In genomic region chr13:61255035-61255796, GRCh38 we compare ENCODE assay signal across 9 cellular contexts.
DNase-seq lines count a peak whose midpoint lies in the region; ATAC-seq and TF ChIP-seq lines count a peak whose summit lies in the region.
"Had no signal": no experiment of that assay in that cellular context is flagged by ENCODE, and none has a peak within 500 bp of the region (broad histone marks: within the 10 kb centered on the region; RNA-seq: fewer than 3 reads in every experiment).

No MANE protein-coding gene starts in this region.

- ATAC-seq in PC-3 (no peak), GM21576 (IDR thresholded peaks at IDR 0.05; ENCODE audit: unreplicated experiment) (no peak)

- intact Hi-C loops in PC-3 (cut with micrococcal nuclease): loop anchor here (10.0 kb wide), 2 partner anchors 130 to 320 kb away; no protein-coding TSS in a partner anchor
- intact Hi-C loops in spleen (cut with DNase I; ENCODE audit: low total_unique reads): no loop called here

- H3K27ac ChIP-seq in C4-2B (no peak overlapping the region), PC-3 (ENCODE audit: low read length) (no peak overlapping the region), spleen (no peak overlapping the region)

- POLR2A ChIA-PET in PC-3 (lab: Charles Lee; ENCODE audit: unreplicated experiment): no interaction called here

- H4K20me1 ChIP-seq in PC-3 (ENCODE audit: low read length): no peaks in the 10 kb centered on the region

- H3K9me2 ChIP-seq in PC-3 (replicated peaks; ENCODE audit: low read length): no peaks in the 10 kb centered on the region

- no peaks in the 10 kb centered on the region for H3F3A ChIP-seq in PC-3 (ENCODE audit: low read length, unreplicated experiment)

- WGBS in spleen, 5 donors: 61 to 76% (median 67%) methylated on average over 4 of the region's 4 CpGs

- DNase-seq in HAP-1 (ENCODE audit: low spot score in 2 of 2) (peak; percentile 32 to 58), PC-3 (peak; percentile 40), fibroblast of pulmonary artery (ENCODE audit: low read depth) (peak; percentile 26), NCI-H2196 treated with DMSO at 0.1 percent for 48 hours (lab: John Stamatoyannopoulos, UW; ENCODE audit: unreplicated experiment) (no peak), spleen (no peak)
- DNase-seq in stimulated activated CD4-positive, alpha-beta T cell treated with anti-CD3 and anti-CD28 coated beads, Interleukin-4, amount 100 ng/mL, for 1 hour: no peak
- DNase-seq: DMS153 had no signal

- TF ChIP-seq CTCF in C4-2B (conservative IDR thresholded peaks at IDR 0.05) (peak; percentile 51), PC-3 (conservative IDR thresholded peaks at IDR 0.05; ENCODE audit: low read depth, low read length) (peak; percentile 47), fibroblast of pulmonary artery (IDR thresholded peaks at IDR 0.05; ENCODE audit: low read length, missing control alignments) (peak; percentile 30), spleen (IDR thresholded peaks at IDR 0.05 in 8 of 11, conservative IDR thresholded peaks at IDR 0.05 in 3 of 11) (no peak)

- H3K4me1 ChIP-seq in HAP-1 (0 out of 2 replicates have a peak, but pooled peaks cover 5% of the 10 kb centered on the region), PC-3 (ENCODE audit: insufficient read depth, low read length) (no peaks in the 10 kb centered on the region), spleen (no peaks in the 10 kb centered on the region)

- H2AFZ ChIP-seq in PC-3 (ENCODE audit: low read length): no peak overlapping the region

- in situ Hi-C loops in HAP-1 (cut with MboI; ENCODE audit: low sequenced_read_pairs): no loop called here

- no peak for TF ChIP-seq POLR2A in spleen (IDR thresholded peaks at IDR 0.05)

- H3K79me2 ChIP-seq in PC-3 (ENCODE audit: low read length): no peaks in the 10 kb centered on the region

- H3K4me3 ChIP-seq in HAP-1: no peak overlapping the region
- H3K4me3 ChIP-seq in PC-3 (ENCODE audit: low read length): no peak overlapping the region
- H3K4me3 ChIP-seq in fibroblast of pulmonary artery (replicated peaks; ENCODE audit: low read depth, low read length): no peak overlapping the region
- H3K4me3 ChIP-seq in spleen: no peak overlapping the region

- H3K9ac ChIP-seq in PC-3 (ENCODE audit: low read length): no peak overlapping the region

- H3K36me3 ChIP-seq in HAP-1 (replicated peaks) (no peaks in the 10 kb centered on the region), PC-3 (ENCODE audit: low read depth, low read length) (no peaks in the 10 kb centered on the region), spleen (no peaks in the 10 kb centered on the region)

- H3K27me3 ChIP-seq in HAP-1 (ENCODE audit: low read depth): no peaks in the 10 kb centered on the region
- H3K27me3 ChIP-seq in PC-3 (ENCODE audit: low read length): no peaks in the 10 kb centered on the region
- H3K27me3 ChIP-seq in spleen (replicated peaks in 1 of 7): no peaks in the 10 kb centered on the region

- H3K4me2 ChIP-seq in PC-3 (ENCODE audit: low read length): no peak overlapping the region

- no TSS peak for BruUV-seq in PC-3 (replicated peaks; lab: Mats Ljungman, UMichigan)

- CTCF ChIA-PET in PC-3 (lab: Charles Lee): interaction anchor here (0.5 to 0.7 kb wide), 3 partner anchors 136 to 565 kb away, joined by 3 to 4 read pairs (median 3); no protein-coding TSS in a partner anchor

- H3K9me3 ChIP-seq in HAP-1: no peaks in the 10 kb centered on the region
- no peaks in the 10 kb centered on the region for H3K9me3 ChIP-seq in PC-3 (ENCODE audit: low read length)
- no peaks in the 10 kb centered on the region for H3K9me3 ChIP-seq in spleen

Comparison
In these comparisons a context has a peak if more than half of its experiments do, and no peak if none do; other contexts are left out.
1. CTCF ChIP-seq: peak in C4-2B (single experiment), PC-3 (single experiment) and fibroblast of pulmonary artery (single experiment); none in spleen (0 of 11).
2. DNase-seq: peak in HAP-1 (2 of 2), PC-3 (single experiment) and fibroblast of pulmonary artery (single experiment); none in NCI-H2196 treated with DMSO at 0.1 percent for 48 hours (single experiment), spleen (single experiment) and stimulated activated CD4-positive, alpha-beta T cell treated with anti-CD3 and anti-CD28 coated beads, Interleukin-4, amount 100 ng/mL, for 1 hour (single experiment).